Comparison of ENCODE assay signal across 10 cellular contexts in genomic region chr19:10260141-10260584, GRCh38. TPM values are rescaled to one million over a fixed set of nuclear protein-coding genes. Genes with fewer than 3 reads are reported as not detected.
A peak's percentile ranks its signal among the peaks of the same experiment; 100 is the strongest.
DNase-seq lines count a peak whose midpoint lies in the region; ATAC-seq and TF ChIP-seq lines count a peak whose summit lies in the region.
"Had no signal": no experiment of that assay in that cellular context is flagged by ENCODE, and none has a peak within 500 bp of the region (broad histone marks: within the 10 kb centered on the region; RNA-seq: fewer than 3 reads in every experiment).

No MANE protein-coding gene starts in this region.

- H3K9me3 ChIP-seq in RWPE2 (ENCODE audit: severe bottlenecking) = no peaks in the 10 kb centered on the region
- H3K9me3 ChIP-seq in tibial nerve = no peaks in the 10 kb centered on the region

- H3K4me1 ChIP-seq in RWPE2 (ENCODE audit: insufficient read depth, poor library complexity, severe bottlenecking) (peaks cover 11% of the 10 kb centered on the region), tibial nerve (peaks cover 0 to 3% (median 0%) of the 10 kb centered on the region in 4 donors)

- H3K4me3 Mint-ChIP-seq in activated naive CD8-positive, alpha-beta T cell treated with anti-CD3 and anti-CD28 coated beads, Interleukin-2, amount 50 U/mL, for 24 hours = peak overlapping the region; percentile 3
- H3K4me3 Mint-ChIP-seq: CD8-positive, alpha-beta memory T cell had no signal

- H3K27me3 Mint-ChIP-seq in activated naive CD8-positive, alpha-beta T cell treated with anti-CD3 and anti-CD28 coated beads, Interleukin-2, amount 50 U/mL, for 24 hours = no peaks in the 10 kb centered on the region
- H3K27me3 Mint-ChIP-seq: CD8-positive, alpha-beta memory T cell had no signal

- WGBS in tibial nerve, 2 donors = 80 to 85% methylated on average over 8 of the region's 8 CpGs

- no peak for TF ChIP-seq EP300 in tibial nerve (IDR thresholded peaks at IDR 0.05)

- no peaks in the 10 kb centered on the region for H3K9me3 Mint-ChIP-seq in activated naive CD8-positive, alpha-beta T cell treated with anti-CD3 and anti-CD28 coated beads, Interleukin-2, amount 50 U/mL, for 24 hours
- H3K9me3 Mint-ChIP-seq: CD8-positive, alpha-beta memory T cell had no signal

- no peak overlapping the region for H3K4me3 ChIP-seq in RWPE2 (ENCODE audit: severe bottlenecking)
- H3K4me3 ChIP-seq in tibial nerve = no peak overlapping the region

- TF ChIP-seq POLR2A in tibial nerve (IDR thresholded peaks at IDR 0.05) = no peak

- H3K27ac ChIP-seq in RWPE2 (ENCODE audit: poor library complexity, severe bottlenecking) = peak overlapping the region; percentile 25
- no peak overlapping the region for H3K27ac ChIP-seq in tibial nerve

- peak; percentile 78 for DNase-seq in DMS53 (lab: John Stamatoyannopoulos, UW)
- DNase-seq in RWPE2 (ENCODE audit: low spot score) = peak; percentile 80
- DNase-seq in activated naive CD8-positive, alpha-beta T cell treated with anti-CD3 and anti-CD28 coated beads, Interleukin-2, amount 50 U/mL, for 24 hours = peak; percentile 69
- peak in 3 of 4 experiments; percentile 24 to 58 (median 40) for DNase-seq in stimulated activated CD4-positive, alpha-beta T cell treated with anti-CD3 and anti-CD28 coated beads, Interleukin-1b, Interleukin-23, amount 100 ng/mL, for 24 hours (ENCODE audit: low read depth in 4 of 4, low spot score in 1 of 4)
- no peak for DNase-seq in NCI-H1092 (lab: John Stamatoyannopoulos, UW)
- DNase-seq in tibial nerve (ENCODE audit: low spot score in 2 of 2) = no peak
- DNase-seq: CD8-positive, alpha-beta memory T cell; mesendoderm had no signal

- H3K27ac Mint-ChIP-seq in activated naive CD8-positive, alpha-beta T cell treated with anti-CD3 and anti-CD28 coated beads, Interleukin-2, amount 50 U/mL, for 24 hours = peak overlapping the region; percentile 86

- TF ChIP-seq CTCF in RWPE2 (IDR thresholded peaks at IDR 0.05; ENCODE audit: poor library complexity, severe bottlenecking) = no peak
- TF ChIP-seq CTCF in tibial nerve (IDR thresholded peaks at IDR 0.05) = no peak

- peaks cover 23% of the 10 kb centered on the region for H3K36me3 ChIP-seq in RWPE2 (ENCODE audit: low read depth)
- H3K36me3 ChIP-seq in tibial nerve = peaks cover 2 to 49% (median 4%) of the 10 kb centered on the region in 3 donors

- no peaks in the 10 kb centered on the region for H3K27me3 ChIP-seq in RWPE2 (ENCODE audit: insufficient read depth, poor library complexity, severe bottlenecking)
- no peaks in the 10 kb centered on the region for H3K27me3 ChIP-seq in tibial nerve

- ATAC-seq in RWPE2 (ENCODE audit: low read depth) (peak; percentile 87), GM19035 (IDR thresholded peaks at IDR 0.05; ENCODE audit: unreplicated experiment) (no peak), HG03108 (IDR thresholded peaks at IDR 0.05; ENCODE audit: unreplicated experiment) (no peak)
- ATAC-seq in activated naive CD8-positive, alpha-beta T cell treated with anti-CD3 and anti-CD28 coated beads, Interleukin-2, amount 50 U/mL, for 24 hours = peak; percentile 77

- H3K36me3 Mint-ChIP-seq in activated naive CD8-positive, alpha-beta T cell treated with anti-CD3 and anti-CD28 coated beads, Interleukin-2, amount 50 U/mL, for 24 hours (ENCODE audit: low read depth) = peaks cover 29% of the 10 kb centered on the region

- peaks cover 36% of the 10 kb centered on the region for H3K4me1 Mint-ChIP-seq in activated naive CD8-positive, alpha-beta T cell treated with anti-CD3 and anti-CD28 coated beads, Interleukin-2, amount 50 U/mL, for 24 hours

RNA-seq across cellular contexts. Expression of gene MRPL4, which starts 8.1 kb away (rescaled TPM):
- total RNA-seq in tibial nerve = 10 to 100 TPM; 37.9 to 83.1 (median 47.8) TPM

RNA-seq across cellular contexts. Expression of gene ICAM1, which starts 10.8 kb away (rescaled TPM):
- total RNA-seq in tibial nerve = 10 to 100 TPM; 14.7 to 50.1 (median 43.1) TPM

RNA-seq across cellular contexts. Expression of gene ICAM4, which starts 26.6 kb away (rescaled TPM):
- total RNA-seq in tibial nerve = 1 to 10 TPM in 1 of 4 donors, not detected in 3; 1.3 TPM

RNA-seq across cellular contexts. Expression of gene S1PR2, which starts 29.0 kb away (rescaled TPM):
- 10 to 100 TPM; 11.6 to 13.3 (median 12.2) TPM for total RNA-seq in tibial nerve

RNA-seq across cellular contexts. Expression of gene ICAM5, which starts 29.6 kb away (rescaled TPM):
- total RNA-seq in tibial nerve = 1 to 10 TPM in 2 of 4 donors, under 1 TPM in 2; 0.21 to 2.7 (median 0.93) TPM

Comparison
In these comparisons a context has a peak if more than half of its experiments do, and no peak if none do; other contexts are left out.
1. DNase-seq: peak in DMS53 (single experiment), RWPE2 (single experiment), activated naive CD8-positive, alpha-beta T cell treated with anti-CD3 and anti-CD28 coated beads, Interleukin-2, amount 50 U/mL, for 24 hours (single experiment) and stimulated activated CD4-positive, alpha-beta T cell treated with anti-CD3 and anti-CD28 coated beads, Interleukin-1b, Interleukin-23, amount 100 ng/mL, for 24 hours (3 of 4); none in NCI-H1092 (single experiment) and tibial nerve (0 of 2).
2. ATAC-seq: peak in RWPE2 (single experiment) and activated naive CD8-positive, alpha-beta T cell treated with anti-CD3 and anti-CD28 coated beads, Interleukin-2, amount 50 U/mL, for 24 hours (single experiment); none in GM19035 (single experiment) and HG03108 (single experiment).